ENCODE assay signal across 8 cellular contexts in genomic region chr13:99498304-99499161, GRCh38. TPM values are rescaled to one million over a fixed set of nuclear protein-coding genes. Genes with fewer than 3 reads are reported as not detected.
DNase-seq lines count a peak whose midpoint lies in the region; ATAC-seq and TF ChIP-seq lines count a peak whose summit lies in the region.

No MANE protein-coding gene starts in this region.

- H3K4me2 ChIP-seq in MM.1S (ENCODE audit: low read depth, low read length) (peak overlapping the region; percentile 95), neural cell (ENCODE audit: low read length) (peak overlapping the region; percentile 94)

- peak; percentile 20 for TF ChIP-seq EP300 in neural cell (conservative IDR thresholded peaks at IDR 0.05; ENCODE audit: poor library complexity, severe bottlenecking)

- H3K4me1 Mint-ChIP-seq in stimulated activated naive CD8-positive, alpha-beta T cell treated with anti-CD3 and anti-CD28 coated beads, Interleukin-15, amount 100 ng/mL, for 72 hours = peaks cover 83% of the 10 kb centered on the region

- peak overlapping the region; percentile 85 to 93 for H3K4me3 Mint-ChIP-seq in stimulated activated naive CD8-positive, alpha-beta T cell treated with anti-CD3 and anti-CD28 coated beads, Interleukin-15, amount 100 ng/mL, for 72 hours

- H3K27ac ChIP-seq in MM.1S (ENCODE audit: low read length) (peak overlapping the region; percentile 58; the same call in 1 of the 2 replicates), neural cell (ENCODE audit: low read length) (peak overlapping the region; percentile 40)

- ATAC-seq in stimulated activated naive CD8-positive, alpha-beta T cell treated with anti-CD3 and anti-CD28 coated beads, Interleukin-15, amount 100 ng/mL, for 72 hours = peak; percentile 87

- H3K9me2 ChIP-seq in MM.1S (replicated peaks; ENCODE audit: insufficient read depth, low read length) = no peaks in the 10 kb centered on the region
- H3K9me2 ChIP-seq in neural cell (ENCODE audit: insufficient read depth, low read length) = no peaks in the 10 kb centered on the region

- peak overlapping the region; percentile 64 for H3K9ac ChIP-seq in MM.1S (ENCODE audit: low read length)
- peak overlapping the region; percentile 57 for H3K9ac ChIP-seq in neural cell (ENCODE audit: low read length)

- DNase-seq in ELR (ENCODE audit: low read depth) (peak; percentile 96), H7 (peak; percentile 98), MM.1S (peak; percentile 98), SHP77 treated with DMSO at 0.1 percent for 48 hours (lab: John Stamatoyannopoulos, UW) (peak; percentile 99), activated gamma-delta T cell treated with Interleukin-2 at 50 U/mL for 16 hours (peak; percentile 97), foreskin fibroblast (peak; percentile 94 to 98)
- DNase-seq in stimulated activated naive CD8-positive, alpha-beta T cell treated with anti-CD3 and anti-CD28 coated beads, Interleukin-15, amount 100 ng/mL, for 72 hours = peak; percentile 91 to 98

- peaks cover 0 to 7% of the 10 kb centered on the region in 2 donors for H3K9me3 Mint-ChIP-seq in stimulated activated naive CD8-positive, alpha-beta T cell treated with anti-CD3 and anti-CD28 coated beads, Interleukin-15, amount 100 ng/mL, for 72 hours

- H3K4me1 ChIP-seq in MM.1S (ENCODE audit: low read length) = peaks cover 21% of the 10 kb centered on the region

- H2AFZ ChIP-seq in MM.1S (ENCODE audit: low read length) (peak overlapping the region; percentile 80), neural cell (ENCODE audit: low read depth, low read length) (peak overlapping the region; percentile 71)

- no peaks in the 10 kb centered on the region for H3K9me3 ChIP-seq in MM.1S (replicated peaks; ENCODE audit: insufficient read depth, low read length)
- H3K9me3 ChIP-seq in neural cell (ENCODE audit: low read length) = no peaks in the 10 kb centered on the region

- no peak for TF ChIP-seq CTCF in MM.1S (IDR thresholded peaks at IDR 0.05; ENCODE audit: low read length)
- TF ChIP-seq CTCF in foreskin fibroblast (IDR thresholded peaks at IDR 0.05; ENCODE audit: low read depth, low read length) = no peak
- no peak for TF ChIP-seq CTCF in neural cell (IDR thresholded peaks at IDR 0.05; ENCODE audit: poor library complexity, severe bottlenecking)

- H3F3A ChIP-seq in MM.1S (ENCODE audit: insufficient read depth, low read length) (peaks cover 30% of the 10 kb centered on the region), neural cell (ENCODE audit: insufficient read depth, low read length, poor library complexity, severe bottlenecking) (no peaks in the 10 kb centered on the region)

- H3K27me3 ChIP-seq in H7 (ENCODE audit: control insufficient read depth, insufficient read depth, low read length) (no peaks in the 10 kb centered on the region), MM.1S (replicated peaks; ENCODE audit: insufficient read depth, low read length) (no peaks in the 10 kb centered on the region), neural cell (ENCODE audit: insufficient read depth, low read depth, low read length) (no peaks in the 10 kb centered on the region)

- no peaks in the 10 kb centered on the region for H3K36me3 ChIP-seq in H7 (replicated peaks; ENCODE audit: control insufficient read depth, insufficient read depth, low read length)
- no peaks in the 10 kb centered on the region for H3K36me3 ChIP-seq in MM.1S (replicated peaks; ENCODE audit: insufficient read depth, low read length)
- H3K36me3 ChIP-seq in neural cell (ENCODE audit: insufficient read depth, low read length) = no peaks in the 10 kb centered on the region

- TF ChIP-seq RAD21 in neural cell (conservative IDR thresholded peaks at IDR 0.05) = no peak

- H3K79me2 ChIP-seq in MM.1S (ENCODE audit: low read length) (peaks cover 22% of the 10 kb centered on the region), neural cell (replicated peaks; ENCODE audit: insufficient read depth, low read length) (peaks cover 19% of the 10 kb centered on the region)

- peak overlapping the region; percentile 87 to 94 for H3K27ac Mint-ChIP-seq in stimulated activated naive CD8-positive, alpha-beta T cell treated with anti-CD3 and anti-CD28 coated beads, Interleukin-15, amount 100 ng/mL, for 72 hours

- H4K20me1 ChIP-seq in MM.1S (ENCODE audit: insufficient read depth, low read length) = no peaks in the 10 kb centered on the region
- no peaks in the 10 kb centered on the region for H4K20me1 ChIP-seq in neural cell (ENCODE audit: insufficient read depth)

- H3K4me3 ChIP-seq in H7 (ENCODE audit: insufficient read depth, low read depth, low read length) = peak overlapping the region; percentile 63
- H3K4me3 ChIP-seq in MM.1S (ENCODE audit: low read length) = peak overlapping the region; percentile 60
- H3K4me3 ChIP-seq in foreskin fibroblast (ENCODE audit: low read depth in 1 of 2, low read length in 2 of 2) = peak overlapping the region; percentile 54 to 67
- H3K4me3 ChIP-seq in neural cell (ENCODE audit: low read length) = peak overlapping the region; percentile 66

- no peaks in the 10 kb centered on the region for H3K27me3 Mint-ChIP-seq in stimulated activated naive CD8-positive, alpha-beta T cell treated with anti-CD3 and anti-CD28 coated beads, Interleukin-15, amount 100 ng/mL, for 72 hours

TF ChIP-seq in neural cell, 6 proteins besides CTCF, POLR2A, EP300 and RAD21:
- TF ChIP-seq MXI1 (conservative IDR thresholded peaks at IDR 0.05; ENCODE audit: poor library complexity, severe bottlenecking) (no peak), POLR2AphosphoS5 (IDR thresholded peaks at IDR 0.05) (peak; percentile 28)

RNA-seq across cellular contexts. Expression of gene TM9SF2, which starts 2.7 kb away (rescaled TPM):
- total RNA-seq in H7 (2014; rRNA removed; shearing (Covaris generic)) = 75.3 and 88.8 TPM in 2 replicates
- 115 and 128 TPM in 2 replicates for polyA plus RNA-seq in neural cell
- polyA minus RNA-seq in neural cell = 125 and 136 TPM in 2 replicates

Comparison
In these comparisons a context has a peak if more than half of its experiments do, and no peak if none do; other contexts are left out.
1. Peak in every context shown above with its lines: DNase-seq, ATAC-seq, H3K4me3 ChIP-seq and H3K27ac ChIP-seq.